22 cellular contexts compared by ENCODE assay signal in the genomic region with DNA sequence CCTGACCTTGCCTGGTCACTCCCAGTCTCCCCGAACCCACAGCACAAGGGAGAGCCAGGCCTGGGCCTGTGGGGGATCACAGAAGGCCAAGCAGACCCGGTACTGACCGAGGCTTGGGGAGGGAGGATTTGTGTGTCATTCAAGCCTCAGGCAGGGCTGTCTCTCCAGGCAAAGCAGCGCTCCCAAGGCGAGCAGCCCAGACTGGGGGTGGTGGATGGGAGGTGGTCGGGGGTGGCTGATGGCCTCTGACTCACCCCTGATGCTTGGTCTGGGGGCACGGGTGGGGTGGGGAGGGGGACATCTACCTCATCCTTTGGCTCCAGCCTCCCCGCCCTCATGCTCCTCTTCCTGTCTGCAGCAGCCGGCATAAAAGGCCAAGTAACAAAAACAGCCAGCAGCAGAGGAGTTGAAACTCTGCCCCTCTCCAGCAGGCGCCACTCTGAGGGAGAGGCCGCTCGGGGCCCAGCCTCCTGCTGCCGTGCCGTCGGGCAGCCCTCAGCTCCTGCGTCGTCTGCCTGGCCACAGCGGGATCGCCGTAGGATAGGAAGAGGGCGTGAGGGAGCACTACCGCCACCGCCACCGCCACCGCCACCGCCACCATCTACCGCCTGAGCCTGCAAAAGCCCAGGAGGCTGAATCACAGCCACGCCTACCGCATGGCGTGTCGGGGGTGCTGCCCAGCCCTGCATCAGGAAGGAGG.
A peak's percentile ranks its signal among the peaks of the same experiment; 100 is the strongest.
DNase-seq lines count a peak whose midpoint lies in the region; ATAC-seq lines count a peak whose summit lies in the region.
"Had no signal": no experiment of that assay in that cellular context is flagged by ENCODE, and none has a peak within 500 bp of the region (broad histone marks: within the 10 kb centered on the region; RNA-seq: fewer than 3 reads in every experiment).

No MANE protein-coding gene starts in this region.

- peak overlapping the region; percentile 89 for H3K14ac ChIP-seq in neuronal stem cell (ENCODE audit: low read length)

- H3K9me3 ChIP-seq in MG63 (no peaks in the 10 kb centered on the region), neuronal stem cell (replicated peaks in 1 of 2; ENCODE audit: control insufficient read depth in 2 of 2, insufficient read depth in 1 of 2, low read depth in 1 of 2, low read length in 2 of 2) (peaks cover 0 to 4% of the 10 kb centered on the region in 2 donors)
- H3K9me3 ChIP-seq: esophagus muscularis mucosa, Peyer's patch had no signal

- peak overlapping the region; percentile 77 for H3K9ac ChIP-seq in neuronal stem cell (ENCODE audit: low read depth, low read length, poor library complexity)
- H3K9ac ChIP-seq: KMS-11 had no signal

- no peaks in the 10 kb centered on the region for H3K36me3 ChIP-seq in MG63
- no peaks in the 10 kb centered on the region for H3K36me3 ChIP-seq in neuronal stem cell (replicated peaks in 1 of 2; ENCODE audit: control insufficient read depth in 2 of 2, insufficient read depth in 2 of 2, low read length in 2 of 2)
- H3K36me3 ChIP-seq: esophagus muscularis mucosa, Peyer's patch had no signal

- peaks cover 0 to 24% of the 10 kb centered on the region in 2 donors for H3K4me1 ChIP-seq in neuronal stem cell (ENCODE audit: control insufficient read depth in 2 of 2, insufficient read depth in 1 of 2, low read depth in 1 of 2, low read length in 2 of 2)
- H3K4me1 ChIP-seq: Peyer's patch had no signal

- H3K79me1 ChIP-seq in neuronal stem cell (ENCODE audit: low read depth, low read length): no peaks in the 10 kb centered on the region

- peak; percentile 84 for DNase-seq in Daoy (ENCODE audit: low read depth)
- DNase-seq in MG63: peak; percentile 31
- DNase-seq in neuronal stem cell (ENCODE audit: low spot score): no peak
- DNase-seq in T-helper 2 cell treated with Interferon-gamma antibody and Interleukin-4, amounts not matched to agents 5 μg/mL and 100 μg/mL, for 36 hours (ENCODE audit: low spot score): no peak
- no peak for DNase-seq in effector CD8-positive, alpha-beta T cell (lab: John Stamatoyannopoulos, UW)
- no peak for DNase-seq in glomerular visceral epithelial cell (ENCODE audit: extremely low spot score)
- DNase-seq: activated CD4-positive, alpha-beta T cell treated with anti-CD3 and anti-CD28 coated beads, Interleukin-2, amount 50 U/mL, for 4 hours; activated naive CD4-positive, alpha-beta T cell treated with anti-CD3 and anti-CD28 coated beads, Interleukin-2, amount 10 ng/mL, durations not matched to agents 7 days and 5 days; activated T-cell treated with anti-CD3 and anti-CD28 coated beads for 4 hours; dermis blood vessel endothelial cell; GDM1; midbrain; NCI-H1092 treated with DMSO at 0.1 percent for 48 hours; NCI-H2171; Peyer's patch; stimulated activated CD4-positive, alpha-beta T cell treated with anti-CD3 and anti-CD28 coated beads, Interleukin-1b, Interleukin-23, amount 100 ng/mL, for 48 hours had no signal

- peak overlapping the region; percentile 98 for H2BK12ac ChIP-seq in neuronal stem cell (ENCODE audit: low read length)

- H3K4ac ChIP-seq in neuronal stem cell (ENCODE audit: low read length): no peak overlapping the region

- H3K27me3 Mint-ChIP-seq in T-helper 2 cell treated with Interferon-gamma antibody and Interleukin-4, amounts not matched to agents 5 μg/mL and 100 μg/mL, for 36 hours (ENCODE audit: low read depth): no peaks in the 10 kb centered on the region

- no peak overlapping the region for H3K27ac Mint-ChIP-seq in T-helper 2 cell treated with Interferon-gamma antibody and Interleukin-4, amounts not matched to agents 5 μg/mL and 100 μg/mL, for 36 hours
- H3K27ac Mint-ChIP-seq: activated naive CD4-positive, alpha-beta T cell treated with anti-CD3 and anti-CD28 coated beads, Interleukin-2, amount 10 ng/mL, durations not matched to agents 7 days and 5 days had no signal

- H4K8ac ChIP-seq in neuronal stem cell (ENCODE audit: low read depth, low read length): peak overlapping the region; percentile 92

- H4K91ac ChIP-seq in neuronal stem cell (ENCODE audit: low read depth, low read length, poor library complexity): peak overlapping the region; percentile 53

- ATAC-seq in esophagus mucosa (peak; percentile 42), GM18498 (IDR thresholded peaks at IDR 0.05; ENCODE audit: unreplicated experiment) (no peak)
- ATAC-seq: GM12878 had no signal

- no peak overlapping the region for H3K4me2 ChIP-seq in neuronal stem cell (ENCODE audit: insufficient read depth, low read length, poor library complexity, severe bottlenecking)
- H3K4me2 ChIP-seq: KMS-11 had no signal

- no peaks in the 10 kb centered on the region for H3K27me3 ChIP-seq in MG63
- peaks cover 0 to 25% (median 3%) of the 10 kb centered on the region in 3 experiments for H3K27me3 ChIP-seq in neuronal stem cell (ENCODE audit: control insufficient read depth in 3 of 3, insufficient read depth in 3 of 3, low read depth in 1 of 3, low read length in 3 of 3)
- H3K27me3 ChIP-seq: Peyer's patch had no signal

- H3K4me3 ChIP-seq in MG63 (no peak overlapping the region), neuronal stem cell (ENCODE audit: low read length in 2 of 2) (no peak overlapping the region)
- H3K4me3 ChIP-seq: esophagus muscularis mucosa, GM12878, Peyer's patch had no signal

- no CpG with 5 or more reads among the region's 31 CpGs for WGBS in neuronal stem cell (ENCODE audit: extremely low coverage in 2 of 2, insufficient read length in 2 of 2, insufficient replicate concordance in 1 of 2), 2 donors

- no peaks in the 10 kb centered on the region for H3K36me3 Mint-ChIP-seq in T-helper 2 cell treated with Interferon-gamma antibody and Interleukin-4, amounts not matched to agents 5 μg/mL and 100 μg/mL, for 36 hours (ENCODE audit: low read depth)
- H3K36me3 Mint-ChIP-seq: activated naive CD4-positive, alpha-beta T cell treated with anti-CD3 and anti-CD28 coated beads, Interleukin-2, amount 10 ng/mL, durations not matched to agents 7 days and 5 days had no signal

- no peaks in the 10 kb centered on the region for H3K4me1 Mint-ChIP-seq in T-helper 2 cell treated with Interferon-gamma antibody and Interleukin-4, amounts not matched to agents 5 μg/mL and 100 μg/mL, for 36 hours (ENCODE audit: low read depth)
- H3K4me1 Mint-ChIP-seq: activated naive CD4-positive, alpha-beta T cell treated with anti-CD3 and anti-CD28 coated beads, Interleukin-2, amount 10 ng/mL, durations not matched to agents 7 days and 5 days had no signal

- H3K27ac ChIP-seq in neuronal stem cell (replicated peaks; ENCODE audit: low read length): no peak overlapping the region
- H3K27ac ChIP-seq: esophagus muscularis mucosa, HL-60, KMS-11, Peyer's patch had no signal

- peak overlapping the region; percentile 22 for H2AFZ ChIP-seq in neuronal stem cell (ENCODE audit: low read length)

- no peak overlapping the region for H3K23ac ChIP-seq in neuronal stem cell (ENCODE audit: low read depth, low read length, poor library complexity)

- H2BK15ac ChIP-seq in neuronal stem cell (ENCODE audit: low read length): peak overlapping the region; percentile 97

- H3K18ac ChIP-seq in neuronal stem cell (ENCODE audit: low read length): peak overlapping the region; percentile 96

- H2AK5ac ChIP-seq in neuronal stem cell (ENCODE audit: low read depth, low read length): peak overlapping the region; percentile 82

- no peak overlapping the region for H2BK5ac ChIP-seq in neuronal stem cell (ENCODE audit: low read length)

- H2BK120ac ChIP-seq in neuronal stem cell (ENCODE audit: low read depth, low read length): no peak overlapping the region

- no peaks in the 10 kb centered on the region for H3K9me3 Mint-ChIP-seq in T-helper 2 cell treated with Interferon-gamma antibody and Interleukin-4, amounts not matched to agents 5 μg/mL and 100 μg/mL, for 36 hours
- H3K9me3 Mint-ChIP-seq: activated naive CD4-positive, alpha-beta T cell treated with anti-CD3 and anti-CD28 coated beads, Interleukin-2, amount 10 ng/mL, durations not matched to agents 7 days and 5 days had no signal

- no peak overlapping the region for H3K4me3 Mint-ChIP-seq in T-helper 2 cell treated with Interferon-gamma antibody and Interleukin-4, amounts not matched to agents 5 μg/mL and 100 μg/mL, for 36 hours
- H3K4me3 Mint-ChIP-seq: activated naive CD4-positive, alpha-beta T cell treated with anti-CD3 and anti-CD28 coated beads, Interleukin-2, amount 10 ng/mL, durations not matched to agents 7 days and 5 days had no signal

Comparison
In these comparisons a context has a peak if more than half of its experiments do, and no peak if none do; other contexts are left out.
1. DNase-seq: peak in Daoy (single experiment) and MG63 (single experiment); none in neuronal stem cell (single experiment), T-helper 2 cell treated with Interferon-gamma antibody and Interleukin-4, amounts not matched to agents 5 μg/mL and 100 μg/mL, for 36 hours (single experiment), effector CD8-positive, alpha-beta T cell (single experiment) and glomerular visceral epithelial cell (single experiment).